In genomic region chr17:36601303-36602029, GRCh38 we compare ENCODE assay signal across 1 cellular context.
TF ChIP-seq lines count a peak whose summit lies in the region.

MRM1 (plus strand) TSS chr17:36601583; CDS start chr17:36601811, 228 bp downstream.

TF ChIP-seq in WTC11, 78 proteins besides CTCF, POLR2A, EP300 and RAD21 (continued from another document):
- 0 out of 2 replicates have a peak, but pooled peaks have one; percentile 39 for TF ChIP-seq AFF4 (CRISPR knock-in tag; IDR thresholded peaks at IDR 0.05; ENCODE audit: borderline replicate concordance)
- peak; percentile 42; the same call in 1 of the 2 replicates for TF ChIP-seq RELA (CRISPR knock-in tag; IDR thresholded peaks at IDR 0.05; ENCODE audit: borderline replicate concordance)
- TF ChIP-seq FOXP4 (CRISPR knock-in tag; IDR thresholded peaks at IDR 0.05) = no peak
- TF ChIP-seq TEAD1 (CRISPR knock-in tag; IDR thresholded peaks at IDR 0.05) = 0 out of 2 replicates have a peak, but pooled peaks have one; percentile 50
- TF ChIP-seq SP1 (CRISPR knock-in tag; conservative IDR thresholded peaks at IDR 0.05) = peak; percentile 71; the same call in 1 of the 2 replicates
- no peak; the same call in 1 of the 2 replicates for TF ChIP-seq MYBL2 (CRISPR knock-in tag; IDR thresholded peaks at IDR 0.05)
- no peak for TF ChIP-seq E2F1 (CRISPR knock-in tag; IDR thresholded peaks at IDR 0.05)
- TF ChIP-seq ZNF532 (CRISPR knock-in tag; IDR thresholded peaks at IDR 0.05; ENCODE audit: borderline replicate concordance) = 0 out of 2 replicates have a peak, but pooled peaks have one; percentile 2
- 0 out of 2 replicates have a peak, but pooled peaks have one; percentile 31 for TF ChIP-seq EMX1 (CRISPR knock-in tag; IDR thresholded peaks at IDR 0.05)
- TF ChIP-seq CREB1 (CRISPR knock-in tag; IDR thresholded peaks at IDR 0.05) = peak; percentile 54
- no peak for TF ChIP-seq ZNF396 (CRISPR knock-in tag; IDR thresholded peaks at IDR 0.05; ENCODE audit: borderline replicate concordance)
- TF ChIP-seq ZNF232 (CRISPR knock-in tag; IDR thresholded peaks at IDR 0.05) = peak; percentile 77; the same call in 1 of the 2 replicates
- TF ChIP-seq JUN (CRISPR knock-in tag; IDR thresholded peaks at IDR 0.05) = peak; percentile 43; the same call in 1 of the 2 replicates
- TF ChIP-seq GTF2I (CRISPR knock-in tag; conservative IDR thresholded peaks at IDR 0.05) = no peak
- peak; percentile 41; the same call in 1 of the 2 replicates for TF ChIP-seq GABPB1 (CRISPR knock-in tag; IDR thresholded peaks at IDR 0.05)
- 0 out of 2 replicates have a peak, but pooled peaks have one; percentile 60 for TF ChIP-seq AR (CRISPR knock-in tag; IDR thresholded peaks at IDR 0.05)
- peak; percentile 22; the same call in 1 of the 2 replicates for TF ChIP-seq SMAD3 (CRISPR knock-in tag; IDR thresholded peaks at IDR 0.05; ENCODE audit: borderline replicate concordance)
- TF ChIP-seq TP53 (CRISPR knock-in tag; IDR thresholded peaks at IDR 0.05) = peak; percentile 68; the same call in 1 of the 2 replicates
- no peak for TF ChIP-seq ZBTB43 (CRISPR knock-in tag; IDR thresholded peaks at IDR 0.05)
- TF ChIP-seq USF2 (CRISPR knock-in tag; IDR thresholded peaks at IDR 0.05) = peak; percentile 88
- no peak for TF ChIP-seq NFE2L1 (CRISPR knock-in tag; IDR thresholded peaks at IDR 0.05)
- no peak for TF ChIP-seq HMGA2 (CRISPR knock-in tag; IDR thresholded peaks at IDR 0.05)
- no peak for TF ChIP-seq ATF2 (CRISPR knock-in tag; IDR thresholded peaks at IDR 0.05; ENCODE audit: borderline replicate concordance, low read depth)
- TF ChIP-seq HMGXB4 (CRISPR knock-in tag; IDR thresholded peaks at IDR 0.05) = peak; percentile 67
- no peak for TF ChIP-seq OVOL2 (CRISPR knock-in tag; IDR thresholded peaks at IDR 0.05; ENCODE audit: borderline replicate concordance)
- TF ChIP-seq NFYB (CRISPR knock-in tag; conservative IDR thresholded peaks at IDR 0.05; ENCODE audit: low read depth) = no peak
- no peak for TF ChIP-seq MXD4 (CRISPR knock-in tag; IDR thresholded peaks at IDR 0.05; ENCODE audit: borderline replicate concordance)
- peak; percentile 65; the same call in 1 of the 2 replicates for TF ChIP-seq ZMAT4 (CRISPR knock-in tag; IDR thresholded peaks at IDR 0.05)
- TF ChIP-seq ZNF263 (CRISPR knock-in tag; IDR thresholded peaks at IDR 0.05; ENCODE audit: low read depth) = no peak
- 0 out of 2 replicates have a peak, but pooled peaks have one; percentile 33 for TF ChIP-seq ZNF219 (CRISPR knock-in tag; IDR thresholded peaks at IDR 0.05; ENCODE audit: borderline replicate concordance)
- peak; percentile 87 for TF ChIP-seq USF1 (CRISPR knock-in tag; IDR thresholded peaks at IDR 0.05)
- no peak for TF ChIP-seq RORB (CRISPR knock-in tag; IDR thresholded peaks at IDR 0.05)
